Comparison of ENCODE assay signal across 1 cellular context in genomic region chr3:134294302-134294925, GRCh38.
A peak's percentile ranks its signal among the peaks of the same experiment; 100 is the strongest.
TF ChIP-seq lines count a peak whose summit lies in the region.

No MANE protein-coding gene starts in this region.

TF ChIP-seq in GM12878, 131 proteins besides CTCF, POLR2A, EP300 and RAD21 (continued from another document and continues in another):
- TF ChIP-seq BCLAF1 (IDR thresholded peaks at IDR 0.05): no peak
- no peak for TF ChIP-seq ZBTB40 (IDR thresholded peaks at IDR 0.05; ENCODE audit: borderline replicate concordance)
- peak; percentile 96 for TF ChIP-seq CBFB (IDR thresholded peaks at IDR 0.05; ENCODE audit: low read depth)
- TF ChIP-seq HDAC6 (IDR thresholded peaks at IDR 0.05; ENCODE audit: unreplicated experiment): no peak
- TF ChIP-seq TCF12 (IDR thresholded peaks at IDR 0.05; ENCODE audit: low read depth, low read length): 0 out of 2 replicates have a peak, but pooled peaks have one; percentile 39
- peak; percentile 64; the same call in 1 of the 2 replicates for TF ChIP-seq RCOR1 (conservative IDR thresholded peaks at IDR 0.05; ENCODE audit: low read depth, low read length)
- peak; percentile 56 for TF ChIP-seq MTA2 (IDR thresholded peaks at IDR 0.05; ENCODE audit: low read depth)
- no peak for TF ChIP-seq YBX1 (IDR thresholded peaks at IDR 0.05)
- peak; percentile 48; the same call in 1 of the 2 replicates for TF ChIP-seq DPF2 (IDR thresholded peaks at IDR 0.05)
- no peak for TF ChIP-seq ZSCAN29 (IDR thresholded peaks at IDR 0.05)
- TF ChIP-seq ZBED1 (IDR thresholded peaks at IDR 0.05; ENCODE audit: borderline replicate concordance): peak; percentile 87
- peak; percentile 67 for TF ChIP-seq JUNB (IDR thresholded peaks at IDR 0.05)
- peak; percentile 86 for TF ChIP-seq MEF2A (IDR thresholded peaks at IDR 0.05; ENCODE audit: insufficient read depth, low read depth, low read length)
- no peak for TF ChIP-seq BRCA1 (IDR thresholded peaks at IDR 0.05; ENCODE audit: low read depth, low read length)
- no peak for TF ChIP-seq ZNF592 (IDR thresholded peaks at IDR 0.05)
- no peak for TF ChIP-seq CBX5 (IDR thresholded peaks at IDR 0.05; ENCODE audit: low read depth)
- TF ChIP-seq EZH2 (IDR thresholded peaks at IDR 0.05; ENCODE audit: borderline replicate concordance, control insufficient read depth, low read depth, low read length): peak; percentile 91; the same call in 1 of the 2 replicates
- no peak for TF ChIP-seq SMAD5 (IDR thresholded peaks at IDR 0.05; ENCODE audit: low read depth)
- TF ChIP-seq PKNOX1 (IDR thresholded peaks at IDR 0.05): 0 out of 2 replicates have a peak, but pooled peaks have one; percentile 35
- peak; percentile 77 for TF ChIP-seq IRF4 (IDR thresholded peaks at IDR 0.05; ENCODE audit: low read depth, low read length)
- peak; percentile 90; the same call in 1 of the 2 replicates for TF ChIP-seq MTA3 (IDR thresholded peaks at IDR 0.05; ENCODE audit: borderline replicate concordance, low read length)
- no peak for TF ChIP-seq IRF3 (IDR thresholded peaks at IDR 0.05)
- no peak for TF ChIP-seq REST (IDR thresholded peaks at IDR 0.05; ENCODE audit: low read depth, low read length)
- no peak for TF ChIP-seq BACH1 (IDR thresholded peaks at IDR 0.05; ENCODE audit: borderline replicate concordance)
- 0 out of 2 replicates have a peak, but pooled peaks have one; percentile 27 for TF ChIP-seq GABPA (IDR thresholded peaks at IDR 0.05; ENCODE audit: low read depth)
- no peak for TF ChIP-seq ASH2L (IDR thresholded peaks at IDR 0.05; ENCODE audit: borderline replicate concordance, low read depth)
- TF ChIP-seq RFX5 (IDR thresholded peaks at IDR 0.05; ENCODE audit: low read depth, low read length): no peak
- no peak for TF ChIP-seq NRF1 (conservative IDR thresholded peaks at IDR 0.05; ENCODE audit: low read depth, low read length)
- TF ChIP-seq RELA (IDR thresholded peaks at IDR 0.05; ENCODE audit: borderline replicate concordance, partially characterized antibody): no peak
- TF ChIP-seq CEBPB (IDR thresholded peaks at IDR 0.05; ENCODE audit: borderline replicate concordance in 1 of 2, low read depth in 2 of 2, low read length in 2 of 2): peak in 1 of 2 experiments; percentile 69; a peak in 1 of 4 replicates
- no peak for TF ChIP-seq NR2C2 (IDR thresholded peaks at IDR 0.05; ENCODE audit: borderline replicate concordance, control insufficient read depth, insufficient read length, low read depth)
- peak in 1 of 2 experiments; percentile 56; a peak in 1 of 4 replicates for TF ChIP-seq ETV6 (conservative IDR thresholded peaks at IDR 0.05 in 1 of 2, IDR thresholded peaks at IDR 0.05 in 1 of 2; ENCODE audit: borderline replicate concordance in 1 of 2, low read depth in 1 of 2)
- TF ChIP-seq MLLT1 (IDR thresholded peaks at IDR 0.05): peak; percentile 73
- TF ChIP-seq ATF7 (IDR thresholded peaks at IDR 0.05; ENCODE audit: low read depth): peak; percentile 58
- TF ChIP-seq FOXM1 (IDR thresholded peaks at IDR 0.05; ENCODE audit: low read depth, low read length): peak; percentile 79; the same call in 1 of the 2 replicates
- TF ChIP-seq CBX3 (IDR thresholded peaks at IDR 0.05; ENCODE audit: borderline replicate concordance, low read depth): no peak
- 0 out of 2 replicates have a peak, but pooled peaks have one; percentile 42 for TF ChIP-seq CREB1 (IDR thresholded peaks at IDR 0.05; ENCODE audit: low read depth)
- no peak for TF ChIP-seq RB1 (IDR thresholded peaks at IDR 0.05; ENCODE audit: borderline replicate concordance)
- no peak for TF ChIP-seq FOS (IDR thresholded peaks at IDR 0.05; ENCODE audit: borderline replicate concordance, extremely low read depth, insufficient read length)
- TF ChIP-seq ZNF24 (IDR thresholded peaks at IDR 0.05): no peak
- TF ChIP-seq RELB (IDR thresholded peaks at IDR 0.05; ENCODE audit: low read depth): peak; percentile 52; the same call in 1 of the 2 replicates
